ENCODE assay signal across 27 cellular contexts in genomic region chr4:169416461-169416860, GRCh38.
"Had no signal": no experiment of that assay in that cellular context is flagged by ENCODE, and none has a peak within 500 bp of the region (broad histone marks: within the 10 kb centered on the region; RNA-seq: fewer than 3 reads in every experiment).

No MANE protein-coding gene starts in this region.

- H3K27ac Mint-ChIP-seq: naive thymus-derived CD4-positive, alpha-beta T cell; natural killer cell; neural progenitor cell; progenitor cell of endocrine pancreas; stimulated activated memory B cell treated with anti-CD40 and anti-IgM and Interleukin-4, amounts not matched to agents 10 μg/mL and 1 μg/mL and 100 μg/mL, for 72 hours had no signal

- H3K27me3 Mint-ChIP-seq: naive thymus-derived CD4-positive, alpha-beta T cell; progenitor cell of endocrine pancreas; stimulated activated memory B cell treated with anti-CD40 and anti-IgM and Interleukin-4, amounts not matched to agents 10 μg/mL and 1 μg/mL and 100 μg/mL, for 72 hours; stimulated activated naive CD8-positive, alpha-beta T cell treated with anti-CD3 and anti-CD28 coated beads, Interleukin-15, amount 100 ng/mL, for 72 hours had no signal

- ATAC-seq: naive thymus-derived CD4-positive, alpha-beta T cell; natural killer cell; psoas muscle; right cardiac atrium; right lobe of liver; stimulated activated memory B cell treated with anti-CD40 and anti-IgM and Interleukin-4, amounts not matched to agents 10 μg/mL and 1 μg/mL and 100 μg/mL, for 72 hours had no signal

- H3K36me3 ChIP-seq: neural progenitor cell, ovary, right lobe of liver, suprapubic skin, transverse colon, upper lobe of left lung, vagina had no signal

- H3K4me3 Mint-ChIP-seq: naive thymus-derived CD4-positive, alpha-beta T cell; natural killer cell; nephron; neural progenitor cell; stimulated activated memory B cell treated with anti-CD40 and anti-IgM and Interleukin-4, amounts not matched to agents 10 μg/mL and 1 μg/mL and 100 μg/mL, for 72 hours had no signal

- H3K4me3 ChIP-seq: neural progenitor cell, ovary, psoas muscle, right lobe of liver, sigmoid colon, suprapubic skin, testis, tibial artery, transverse colon, upper lobe of left lung, vagina had no signal

- H3K4me1 ChIP-seq: neural progenitor cell, parathyroid adenoma, sigmoid colon, suprapubic skin, testis, tibial artery, upper lobe of left lung, vagina had no signal

- H3K9me3 ChIP-seq: ovary, psoas muscle, right lobe of liver, sigmoid colon, suprapubic skin, testis, tibial artery, transverse colon, upper lobe of left lung, vagina had no signal

- H3K36me3 Mint-ChIP-seq: natural killer cell had no signal

- H3K27ac ChIP-seq: neural progenitor cell, ovary, parathyroid adenoma, psoas muscle, right lobe of liver, sigmoid colon, suprapubic skin, testis, tibial artery, transverse colon, upper lobe of left lung, vagina had no signal

- DNase-seq: naive thymus-derived CD4-positive, alpha-beta T cell; natural killer cell; occipital lobe; ovary; posterior cingulate gyrus; psoas muscle; right cardiac atrium; right lobe of liver; sigmoid colon; small intestine; stimulated activated CD4-positive, alpha-beta T cell treated with anti-CD3 and anti-CD28 coated beads, Interleukin-15, amount 100 ng/mL, for 24 hours; stimulated activated CD4-positive, alpha-beta T cell treated with anti-CD3 and anti-CD28 coated beads, Interleukin-2, amount 100 ng/mL, for 24 hours; stimulated activated CD4-positive, alpha-beta T cell treated with anti-CD3 and anti-CD28 coated beads, Interleukin-2, amount 100 ng/mL, for 48 hours; stimulated activated CD4-positive, alpha-beta T cell treated with anti-CD3 and anti-CD28 coated beads, Interleukin-4, amount 100 ng/mL, for 24 hours; stimulated activated naive CD4-positive, alpha-beta T cell; testis; tibial artery; transverse colon; upper lobe of left lung had no signal

- H3K27me3 ChIP-seq: neural progenitor cell, ovary, right lobe of liver, sigmoid colon, suprapubic skin, testis, tibial artery, transverse colon, upper lobe of left lung, vagina had no signal

- H3K9me3 Mint-ChIP-seq: natural killer cell; nephron; neural progenitor cell; stimulated activated memory B cell treated with anti-CD40 and anti-IgM and Interleukin-4, amounts not matched to agents 10 μg/mL and 1 μg/mL and 100 μg/mL, for 72 hours; stimulated activated naive CD8-positive, alpha-beta T cell treated with anti-CD3 and anti-CD28 coated beads, Interleukin-15, amount 100 ng/mL, for 72 hours had no signal

- H3K4me1 Mint-ChIP-seq: natural killer cell; stimulated activated memory B cell treated with anti-CD40 and anti-IgM and Interleukin-4, amounts not matched to agents 10 μg/mL and 1 μg/mL and 100 μg/mL, for 72 hours had no signal
